Comparison of ENCODE assay signal across 18 cellular contexts in the genomic region with DNA sequence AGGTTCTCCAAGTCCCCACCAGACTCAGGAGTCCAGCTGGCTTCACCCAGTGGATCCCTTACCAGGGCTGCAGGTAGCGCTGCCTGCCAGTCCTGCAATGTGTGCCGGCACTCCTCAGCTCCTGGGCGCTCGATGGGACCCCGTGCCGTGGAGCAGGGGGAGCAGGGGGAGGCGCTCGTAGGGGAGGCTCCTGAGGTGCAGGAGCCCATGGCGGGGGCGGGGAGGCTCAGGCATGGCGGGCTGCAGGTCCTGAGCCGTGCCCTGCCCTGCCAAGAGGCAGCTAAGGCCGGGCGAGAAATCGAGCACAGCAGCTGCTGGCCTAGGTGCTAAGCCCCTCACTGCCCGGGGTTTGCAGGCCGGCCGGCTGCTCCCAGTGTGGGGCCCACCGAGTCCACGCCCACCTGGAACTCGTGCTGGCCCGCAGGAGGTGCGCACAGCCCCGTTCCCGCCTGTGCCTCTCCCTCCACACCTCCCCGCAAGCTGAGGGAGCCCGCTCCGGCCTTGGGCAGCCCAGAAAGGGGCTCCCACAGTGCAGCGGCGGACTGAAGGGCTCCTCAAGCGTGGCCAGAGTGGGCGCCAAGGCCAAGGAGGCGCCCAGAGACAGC.
"Had no signal": no experiment of that assay in that cellular context is flagged by ENCODE, and none has a peak within 500 bp of the region (broad histone marks: within the 10 kb centered on the region; RNA-seq: fewer than 3 reads in every experiment).

No MANE protein-coding gene starts in this region.

- H3K9me3 ChIP-seq: right atrium auricular region, stomach, thyroid gland, vagina had no signal

- DNase-seq: effector memory CD8-positive, alpha-beta T cell; foreskin melanocyte; left colon; left ventricle myocardium superior; mammary epithelial cell; naive thymus-derived CD4-positive, alpha-beta T cell; nephron progenitor cell; small intestine; stimulated activated CD4-positive, alpha-beta T cell treated with anti-CD3 and anti-CD28 coated beads, Interleukin-4, amount 100 ng/mL, for 1 hour; stimulated activated CD8-positive, alpha-beta memory T cell treated with anti-CD3 and anti-CD28 coated beads, Interleukin-4, amount 100 ng/mL, for 48 hours; stomach; substantia nigra; thyroid gland had no signal

- H3K27me3 ChIP-seq: hepatocyte, right atrium auricular region, stomach, thyroid gland, vagina had no signal

- H3K4me3 ChIP-seq: hepatocyte, right atrium auricular region, stomach, thyroid gland, vagina had no signal

- H3K4me1 ChIP-seq: right atrium auricular region, stomach, thyroid gland, vagina had no signal

- H3K27ac ChIP-seq: epithelial cell of prostate, hepatocyte, right atrium auricular region, stomach, thyroid gland, vagina had no signal

- H3K36me3 ChIP-seq: right atrium auricular region, stomach, thyroid gland, vagina had no signal

- ATAC-seq: effector memory CD8-positive, alpha-beta T cell; left colon; left ventricle myocardium superior; naive thymus-derived CD4-positive, alpha-beta T cell; stimulated activated effector memory CD8-positive, alpha-beta T cell treated with anti-CD3 and anti-CD28 coated beads, Interleukin-12 subunit alpha, Interleukin-12 subunit beta, amount 100 ng/mL, for 72 hours had no signal
